In genomic region chr1:47416319-47417128, GRCh38 we compare ENCODE assay signal across 10 cellular contexts. TPM values are rescaled to one million over a fixed set of nuclear protein-coding genes. Genes with fewer than 3 reads are reported as not detected.
DNase-seq lines count a peak whose midpoint lies in the region; ATAC-seq and TF ChIP-seq lines count a peak whose summit lies in the region.
"Had no signal": no experiment of that assay in that cellular context is flagged by ENCODE, and none has a peak within 500 bp of the region (broad histone marks: within the 10 kb centered on the region; RNA-seq: fewer than 3 reads in every experiment).

No MANE protein-coding gene starts in this region.

- DNase-seq in activated CD4-positive, CD25-positive, alpha-beta regulatory T cell (lab: John Stamatoyannopoulos, UW), result no peak
- peak; percentile 33 for DNase-seq in activated CD4-positive, CD25-positive, alpha-beta regulatory T cell treated with anti-CD3 and anti-CD28 coated beads, Interleukin-2, amount 50 U/mL, for 72 hours
- DNase-seq in foreskin fibroblast (peak in 1 of 2 donors; percentile 47), smooth muscle cell (lab: John Stamatoyannopoulos, UW; ENCODE audit: unreplicated experiment) (no peak), inferior parietal cortex (ENCODE audit: extremely low spot score) (no peak), activated gamma-delta T cell treated with Interleukin-2 at 50 U/mL for 16 hours (no peak)

- WGBS in smooth muscle cell (ENCODE audit: low lambda C conversion rate), result 2% methylated on average over 93 of the region's 126 CpGs

- H3F3A ChIP-seq in smooth muscle cell (ENCODE audit: low read depth), result no peaks in the 10 kb centered on the region

- ATAC-seq in activated CD4-positive, CD25-positive, alpha-beta regulatory T cell treated with anti-CD3 and anti-CD28 coated beads, Interleukin-2, amount 50 U/mL, for 24 hours, result peak; percentile 27 to 28
- no peak for ATAC-seq in HG02870 (IDR thresholded peaks at IDR 0.05; ENCODE audit: unreplicated experiment)

- H4K20me1 ChIP-seq in smooth muscle cell (ENCODE audit: low read depth), result no peaks in the 10 kb centered on the region
- H4K20me1 ChIP-seq: BLaER1 had no signal

- H3K79me2 ChIP-seq in smooth muscle cell (ENCODE audit: low read depth), result no peaks in the 10 kb centered on the region

- no peak overlapping the region for H2AFZ ChIP-seq in smooth muscle cell (ENCODE audit: low read depth)

- TF ChIP-seq CTCF in foreskin fibroblast (IDR thresholded peaks at IDR 0.05; ENCODE audit: low read depth, low read length) (no peak), smooth muscle cell (IDR thresholded peaks at IDR 0.05; ENCODE audit: borderline replicate concordance, insufficient read depth, poor library complexity, severe bottlenecking) (no peak)

- H3K27ac ChIP-seq in smooth muscle cell (ENCODE audit: low read depth), result no peak overlapping the region
- H3K27ac ChIP-seq: BLaER1 had no signal

- no peaks in the 10 kb centered on the region for H3K4me1 ChIP-seq in smooth muscle cell (ENCODE audit: low read depth)
- H3K4me1 ChIP-seq: BLaER1 had no signal

- H3K4me3 ChIP-seq in foreskin fibroblast (ENCODE audit: low read depth in 1 of 2, low read length in 2 of 2), result peak overlapping the region; percentile 34 to 36
- peak overlapping the region; percentile 36 for H3K4me3 ChIP-seq in smooth muscle cell
- H3K4me3 ChIP-seq: BLaER1 had no signal

- no peaks in the 10 kb centered on the region for H3K36me3 ChIP-seq in smooth muscle cell (ENCODE audit: low read depth)
- H3K36me3 ChIP-seq: BLaER1 had no signal

- peaks cover 82% of the 10 kb centered on the region for H3K27me3 ChIP-seq in smooth muscle cell (ENCODE audit: low read depth)

- no peaks in the 10 kb centered on the region for H3K9me3 ChIP-seq in smooth muscle cell (replicated peaks; ENCODE audit: low read depth)

- peak overlapping the region; percentile 69 for H3K4me2 ChIP-seq in smooth muscle cell
- H3K4me2 ChIP-seq: BLaER1 had no signal

- H3K9ac ChIP-seq in smooth muscle cell (ENCODE audit: low read depth), result no peak overlapping the region
- H3K9ac ChIP-seq: BLaER1 had no signal

RNA-seq across cellular contexts. Expression of gene FOXE3, which starts 0.4 kb away (rescaled TPM):
- total RNA-seq in smooth muscle cell, result not detected in 2 replicates
- 0.34 TPM in 1 of 2 replicates, not detected in the other for polyA plus RNA-seq in smooth muscle cell
- polyA plus RNA-seq: adipose tissue had no signal

RNA-seq across cellular contexts. Expression of gene FOXD2, which starts 21.3 kb away (rescaled TPM):
- total RNA-seq in smooth muscle cell, result not detected in 2 replicates
- 0.09 TPM in 1 of 2 replicates, not detected in the other for polyA plus RNA-seq in smooth muscle cell
